1 cellular context compared by ENCODE assay signal in the genomic region with DNA sequence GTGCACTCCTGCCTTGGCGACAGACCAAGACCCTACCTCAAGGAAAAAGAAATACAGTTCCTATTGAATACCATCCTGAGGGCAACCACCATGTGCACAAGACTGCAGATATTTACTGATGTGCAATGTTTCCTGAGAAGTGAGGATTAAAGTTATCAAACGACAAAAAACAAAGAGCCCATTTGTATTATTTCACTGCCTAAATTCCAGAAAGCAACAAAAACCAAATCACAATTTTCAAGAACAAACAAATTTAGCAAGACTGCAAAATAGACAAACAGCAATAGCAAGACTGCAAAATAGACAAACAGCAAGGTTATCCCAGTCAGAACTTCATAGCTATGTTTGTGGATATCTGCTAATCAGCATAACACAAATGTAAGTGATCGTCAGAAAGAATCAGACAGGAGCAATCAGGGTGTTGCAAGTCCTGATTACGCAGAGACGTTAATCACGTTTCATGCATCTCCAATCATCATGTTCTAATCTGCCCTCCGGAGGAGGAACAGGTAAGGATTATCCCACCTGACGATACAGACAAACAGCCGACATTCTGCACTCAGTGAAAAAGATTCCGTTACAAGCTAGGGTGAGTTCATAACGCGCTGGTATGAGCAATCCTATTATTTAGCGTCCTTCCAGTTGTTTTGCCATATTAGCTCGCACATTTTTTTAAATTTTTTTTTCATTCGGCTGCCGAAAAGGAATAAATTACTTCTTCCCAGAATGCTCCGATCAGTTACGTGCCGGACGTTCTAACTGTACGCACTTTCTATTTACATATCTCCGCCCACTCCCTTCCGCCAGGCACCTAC.
A peak's percentile ranks its signal among the peaks of the same experiment; 100 is the strongest.
TF ChIP-seq lines count a peak whose summit lies in the region.

No MANE protein-coding gene starts in this region.

TF ChIP-seq in GM12878, 131 proteins besides CTCF, POLR2A, EP300 and RAD21 (continued from another document and continues in another):
- TF ChIP-seq, protein P1, sequence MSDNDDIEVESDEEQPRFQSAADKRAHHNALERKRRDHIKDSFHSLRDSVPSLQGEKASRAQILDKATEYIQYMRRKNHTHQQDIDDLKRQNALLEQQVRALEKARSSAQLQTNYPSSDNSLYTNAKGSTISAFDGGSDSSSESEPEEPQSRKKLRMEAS (IDR thresholded peaks at IDR 0.05; ENCODE audit: low read depth, low read length), result no peak
- peak; percentile 72 for TF ChIP-seq MEF2B (IDR thresholded peaks at IDR 0.05; ENCODE audit: partially characterized antibody, poor library complexity, severe bottlenecking)
- peak; percentile 73; the same call in 1 of the 2 replicates for TF ChIP-seq CHD2 (IDR thresholded peaks at IDR 0.05; ENCODE audit: borderline replicate concordance, low read depth, low read length)
- peak; percentile 84 for TF ChIP-seq ZNF24 (IDR thresholded peaks at IDR 0.05)
- TF ChIP-seq TAF1 (IDR thresholded peaks at IDR 0.05; ENCODE audit: borderline replicate concordance, low read depth, low read length), result peak; percentile 80
- TF ChIP-seq JUNB (IDR thresholded peaks at IDR 0.05), result peak; percentile 85
- TF ChIP-seq HCFC1 (IDR thresholded peaks at IDR 0.05; ENCODE audit: low read length), result peak; percentile 72
- TF ChIP-seq GATAD2B (conservative IDR thresholded peaks at IDR 0.05; ENCODE audit: low read depth), result peak; percentile 77
- TF ChIP-seq SRF (IDR thresholded peaks at IDR 0.05; ENCODE audit: low read depth in 2 of 2, low read length in 2 of 2), result peak in 1 of 2 experiments; percentile 57; a peak in 1 of 4 replicates
- TF ChIP-seq, protein P2, sequence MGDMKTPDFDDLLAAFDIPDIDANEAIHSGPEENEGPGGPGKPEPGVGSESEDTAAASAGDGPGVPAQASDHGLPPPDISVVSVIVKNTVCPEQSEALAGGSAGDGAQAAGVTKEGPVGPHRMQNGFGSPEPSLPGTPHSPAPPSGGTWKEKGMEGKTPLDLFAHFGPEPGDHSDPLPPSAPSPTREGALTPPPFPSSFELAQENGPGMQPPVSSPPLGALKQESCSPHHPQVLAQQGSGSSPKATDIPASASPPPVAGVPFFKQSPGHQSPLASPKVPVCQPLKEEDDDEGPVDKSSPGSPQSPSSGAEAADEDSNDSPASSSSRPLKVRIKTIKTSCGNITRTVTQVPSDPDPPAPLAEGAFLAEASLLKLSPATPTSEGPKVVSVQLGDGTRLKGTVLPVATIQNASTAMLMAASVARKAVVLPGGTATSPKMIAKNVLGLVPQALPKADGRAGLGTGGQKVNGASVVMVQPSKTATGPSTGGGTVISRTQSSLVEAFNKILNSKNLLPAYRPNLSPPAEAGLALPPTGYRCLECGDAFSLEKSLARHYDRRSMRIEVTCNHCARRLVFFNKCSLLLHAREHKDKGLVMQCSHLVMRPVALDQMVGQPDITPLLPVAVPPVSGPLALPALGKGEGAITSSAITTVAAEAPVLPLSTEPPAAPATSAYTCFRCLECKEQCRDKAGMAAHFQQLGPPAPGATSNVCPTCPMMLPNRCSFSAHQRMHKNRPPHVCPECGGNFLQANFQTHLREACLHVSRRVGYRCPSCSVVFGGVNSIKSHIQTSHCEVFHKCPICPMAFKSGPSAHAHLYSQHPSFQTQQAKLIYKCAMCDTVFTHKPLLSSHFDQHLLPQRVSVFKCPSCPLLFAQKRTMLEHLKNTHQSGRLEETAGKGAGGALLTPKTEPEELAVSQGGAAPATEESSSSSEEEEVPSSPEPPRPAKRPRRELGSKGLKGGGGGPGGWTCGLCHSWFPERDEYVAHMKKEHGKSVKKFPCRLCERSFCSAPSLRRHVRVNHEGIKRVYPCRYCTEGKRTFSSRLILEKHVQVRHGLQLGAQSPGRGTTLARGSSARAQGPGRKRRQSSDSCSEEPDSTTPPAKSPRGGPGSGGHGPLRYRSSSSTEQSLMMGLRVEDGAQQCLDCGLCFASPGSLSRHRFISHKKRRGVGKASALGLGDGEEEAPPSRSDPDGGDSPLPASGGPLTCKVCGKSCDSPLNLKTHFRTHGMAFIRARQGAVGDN (IDR thresholded peaks at IDR 0.05), result peak; percentile 100
- TF ChIP-seq, protein P3, sequence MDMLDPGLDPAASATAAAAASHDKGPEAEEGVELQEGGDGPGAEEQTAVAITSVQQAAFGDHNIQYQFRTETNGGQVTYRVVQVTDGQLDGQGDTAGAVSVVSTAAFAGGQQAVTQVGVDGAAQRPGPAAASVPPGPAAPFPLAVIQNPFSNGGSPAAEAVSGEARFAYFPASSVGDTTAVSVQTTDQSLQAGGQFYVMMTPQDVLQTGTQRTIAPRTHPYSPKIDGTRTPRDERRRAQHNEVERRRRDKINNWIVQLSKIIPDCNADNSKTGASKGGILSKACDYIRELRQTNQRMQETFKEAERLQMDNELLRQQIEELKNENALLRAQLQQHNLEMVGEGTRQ (IDR thresholded peaks at IDR 0.05; ENCODE audit: borderline replicate concordance, low read depth, low read length), result no peak
- peak; percentile 93 for TF ChIP-seq TCF7 (IDR thresholded peaks at IDR 0.05; ENCODE audit: borderline replicate concordance)
- peak; percentile 91 for TF ChIP-seq IKZF1 (conservative IDR thresholded peaks at IDR 0.05)
- TF ChIP-seq, protein P4, sequence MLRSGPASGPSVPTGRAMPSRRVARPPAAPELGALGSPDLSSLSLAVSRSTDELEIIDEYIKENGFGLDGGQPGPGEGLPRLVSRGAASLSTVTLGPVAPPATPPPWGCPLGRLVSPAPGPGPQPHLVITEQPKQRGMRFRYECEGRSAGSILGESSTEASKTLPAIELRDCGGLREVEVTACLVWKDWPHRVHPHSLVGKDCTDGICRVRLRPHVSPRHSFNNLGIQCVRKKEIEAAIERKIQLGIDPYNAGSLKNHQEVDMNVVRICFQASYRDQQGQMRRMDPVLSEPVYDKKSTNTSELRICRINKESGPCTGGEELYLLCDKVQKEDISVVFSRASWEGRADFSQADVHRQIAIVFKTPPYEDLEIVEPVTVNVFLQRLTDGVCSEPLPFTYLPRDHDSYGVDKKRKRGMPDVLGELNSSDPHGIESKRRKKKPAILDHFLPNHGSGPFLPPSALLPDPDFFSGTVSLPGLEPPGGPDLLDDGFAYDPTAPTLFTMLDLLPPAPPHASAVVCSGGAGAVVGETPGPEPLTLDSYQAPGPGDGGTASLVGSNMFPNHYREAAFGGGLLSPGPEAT (IDR thresholded peaks at IDR 0.05; ENCODE audit: low read depth), result peak; percentile 90
- no peak for TF ChIP-seq CHD1 (IDR thresholded peaks at IDR 0.05; ENCODE audit: low read depth, low read length)
- no peak for TF ChIP-seq NFYA (IDR thresholded peaks at IDR 0.05; ENCODE audit: borderline replicate concordance, low read depth, low read length)
- peak; percentile 59; the same call in 1 of the 2 replicates for TF ChIP-seq STAT3 (IDR thresholded peaks at IDR 0.05; ENCODE audit: low read depth, low read length)
- TF ChIP-seq STAT1 (conservative IDR thresholded peaks at IDR 0.05), result no peak; the same call in 1 of the 2 replicates
- TF ChIP-seq BCL11A (IDR thresholded peaks at IDR 0.05; ENCODE audit: low read depth, low read length), result peak; percentile 93
- TF ChIP-seq, protein P5, sequence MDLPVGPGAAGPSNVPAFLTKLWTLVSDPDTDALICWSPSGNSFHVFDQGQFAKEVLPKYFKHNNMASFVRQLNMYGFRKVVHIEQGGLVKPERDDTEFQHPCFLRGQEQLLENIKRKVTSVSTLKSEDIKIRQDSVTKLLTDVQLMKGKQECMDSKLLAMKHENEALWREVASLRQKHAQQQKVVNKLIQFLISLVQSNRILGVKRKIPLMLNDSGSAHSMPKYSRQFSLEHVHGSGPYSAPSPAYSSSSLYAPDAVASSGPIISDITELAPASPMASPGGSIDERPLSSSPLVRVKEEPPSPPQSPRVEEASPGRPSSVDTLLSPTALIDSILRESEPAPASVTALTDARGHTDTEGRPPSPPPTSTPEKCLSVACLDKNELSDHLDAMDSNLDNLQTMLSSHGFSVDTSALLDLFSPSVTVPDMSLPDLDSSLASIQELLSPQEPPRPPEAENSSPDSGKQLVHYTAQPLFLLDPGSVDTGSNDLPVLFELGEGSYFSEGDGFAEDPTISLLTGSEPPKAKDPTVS (IDR thresholded peaks at IDR 0.05; ENCODE audit: low read depth, low read length), result peak; percentile 79
- TF ChIP-seq ATF7 (IDR thresholded peaks at IDR 0.05; ENCODE audit: low read depth), result peak; percentile 87
- TF ChIP-seq, protein P6, sequence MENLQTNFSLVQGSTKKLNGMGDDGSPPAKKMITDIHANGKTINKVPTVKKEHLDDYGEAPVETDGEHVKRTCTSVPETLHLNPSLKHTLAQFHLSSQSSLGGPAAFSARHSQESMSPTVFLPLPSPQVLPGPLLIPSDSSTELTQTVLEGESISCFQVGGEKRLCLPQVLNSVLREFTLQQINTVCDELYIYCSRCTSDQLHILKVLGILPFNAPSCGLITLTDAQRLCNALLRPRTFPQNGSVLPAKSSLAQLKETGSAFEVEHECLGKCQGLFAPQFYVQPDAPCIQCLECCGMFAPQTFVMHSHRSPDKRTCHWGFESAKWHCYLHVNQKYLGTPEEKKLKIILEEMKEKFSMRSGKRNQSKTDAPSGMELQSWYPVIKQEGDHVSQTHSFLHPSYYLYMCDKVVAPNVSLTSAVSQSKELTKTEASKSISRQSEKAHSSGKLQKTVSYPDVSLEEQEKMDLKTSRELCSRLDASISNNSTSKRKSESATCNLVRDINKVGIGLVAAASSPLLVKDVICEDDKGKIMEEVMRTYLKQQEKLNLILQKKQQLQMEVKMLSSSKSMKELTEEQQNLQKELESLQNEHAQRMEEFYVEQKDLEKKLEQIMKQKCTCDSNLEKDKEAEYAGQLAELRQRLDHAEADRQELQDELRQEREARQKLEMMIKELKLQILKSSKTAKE (IDR thresholded peaks at IDR 0.05; ENCODE audit: low read depth, poor library complexity, severe bottlenecking), result peak; percentile 84
- TF ChIP-seq, protein P7, sequence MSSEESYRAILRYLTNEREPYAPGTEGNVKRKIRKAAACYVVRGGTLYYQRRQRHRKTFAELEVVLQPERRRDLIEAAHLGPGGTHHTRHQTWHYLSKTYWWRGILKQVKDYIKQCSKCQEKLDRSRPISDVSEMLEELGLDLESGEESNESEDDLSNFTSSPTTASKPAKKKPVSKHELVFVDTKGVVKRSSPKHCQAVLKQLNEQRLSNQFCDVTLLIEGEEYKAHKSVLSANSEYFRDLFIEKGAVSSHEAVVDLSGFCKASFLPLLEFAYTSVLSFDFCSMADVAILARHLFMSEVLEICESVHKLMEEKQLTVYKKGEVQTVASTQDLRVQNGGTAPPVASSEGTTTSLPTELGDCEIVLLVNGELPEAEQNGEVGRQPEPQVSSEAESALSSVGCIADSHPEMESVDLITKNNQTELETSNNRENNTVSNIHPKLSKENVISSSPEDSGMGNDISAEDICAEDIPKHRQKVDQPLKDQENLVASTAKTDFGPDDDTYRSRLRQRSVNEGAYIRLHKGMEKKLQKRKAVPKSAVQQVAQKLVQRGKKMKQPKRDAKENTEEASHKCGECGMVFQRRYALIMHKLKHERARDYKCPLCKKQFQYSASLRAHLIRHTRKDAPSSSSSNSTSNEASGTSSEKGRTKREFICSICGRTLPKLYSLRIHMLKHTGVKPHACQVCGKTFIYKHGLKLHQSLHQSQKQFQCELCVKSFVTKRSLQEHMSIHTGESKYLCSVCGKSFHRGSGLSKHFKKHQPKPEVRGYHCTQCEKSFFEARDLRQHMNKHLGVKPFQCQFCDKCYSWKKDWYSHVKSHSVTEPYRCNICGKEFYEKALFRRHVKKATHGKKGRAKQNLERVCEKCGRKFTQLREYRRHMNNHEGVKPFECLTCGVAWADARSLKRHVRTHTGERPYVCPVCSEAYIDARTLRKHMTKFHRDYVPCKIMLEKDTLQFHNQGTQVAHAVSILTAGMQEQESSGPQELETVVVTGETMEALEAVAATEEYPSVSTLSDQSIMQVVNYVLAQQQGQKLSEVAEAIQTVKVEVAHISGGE (CRISPR knock-in tag; IDR thresholded peaks at IDR 0.05), result peak; percentile 81
- peak; percentile 43 for TF ChIP-seq SIX5 (IDR thresholded peaks at IDR 0.05; ENCODE audit: low read depth, low read length, severe bottlenecking)
- TF ChIP-seq ZBED1 (IDR thresholded peaks at IDR 0.05; ENCODE audit: borderline replicate concordance), result peak; percentile 100
- TF ChIP-seq ZZZ3 (IDR thresholded peaks at IDR 0.05; ENCODE audit: control insufficient read depth, insufficient read length, low read depth), result no peak
- TF ChIP-seq ZNF217 (IDR thresholded peaks at IDR 0.05), result 0 out of 2 replicates have a peak, but pooled peaks have one; percentile 33
- TF ChIP-seq, protein P8, sequence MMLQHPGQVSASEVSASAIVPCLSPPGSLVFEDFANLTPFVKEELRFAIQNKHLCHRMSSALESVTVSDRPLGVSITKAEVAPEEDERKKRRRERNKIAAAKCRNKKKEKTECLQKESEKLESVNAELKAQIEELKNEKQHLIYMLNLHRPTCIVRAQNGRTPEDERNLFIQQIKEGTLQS (IDR thresholded peaks at IDR 0.05; ENCODE audit: borderline replicate concordance, extremely low read depth, low read depth, low read length), result no peak
- peak; percentile 100 for TF ChIP-seq BACH1 (IDR thresholded peaks at IDR 0.05; ENCODE audit: borderline replicate concordance)
- TF ChIP-seq TCF3 (IDR thresholded peaks at IDR 0.05; ENCODE audit: borderline replicate concordance, insufficient read depth, low read depth, low read length), result peak; percentile 100
- TF ChIP-seq, protein P9, sequence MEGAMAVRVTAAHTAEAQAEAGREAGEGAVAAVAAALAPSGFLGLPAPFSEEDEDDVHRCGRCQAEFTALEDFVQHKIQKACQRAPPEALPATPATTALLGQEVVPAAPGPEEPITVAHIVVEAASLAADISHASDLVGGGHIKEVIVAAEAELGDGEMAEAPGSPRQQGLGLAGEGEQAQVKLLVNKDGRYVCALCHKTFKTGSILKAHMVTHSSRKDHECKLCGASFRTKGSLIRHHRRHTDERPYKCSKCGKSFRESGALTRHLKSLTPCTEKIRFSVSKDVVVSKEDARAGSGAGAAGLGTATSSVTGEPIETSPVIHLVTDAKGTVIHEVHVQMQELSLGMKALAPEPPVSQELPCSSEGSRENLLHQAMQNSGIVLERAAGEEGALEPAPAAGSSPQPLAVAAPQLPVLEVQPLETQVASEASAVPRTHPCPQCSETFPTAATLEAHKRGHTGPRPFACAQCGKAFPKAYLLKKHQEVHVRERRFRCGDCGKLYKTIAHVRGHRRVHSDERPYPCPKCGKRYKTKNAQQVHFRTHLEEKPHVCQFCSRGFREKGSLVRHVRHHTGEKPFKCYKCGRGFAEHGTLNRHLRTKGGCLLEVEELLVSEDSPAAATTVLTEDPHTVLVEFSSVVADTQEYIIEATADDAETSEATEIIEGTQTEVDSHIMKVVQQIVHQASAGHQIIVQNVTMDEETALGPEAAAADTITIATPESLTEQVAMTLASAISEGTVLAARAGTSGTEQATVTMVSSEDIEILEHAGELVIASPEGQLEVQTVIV (IDR thresholded peaks at IDR 0.05; ENCODE audit: borderline replicate concordance, partially characterized antibody), result peak; percentile 34
- TF ChIP-seq ASH2L (IDR thresholded peaks at IDR 0.05; ENCODE audit: borderline replicate concordance, low read depth), result no peak
- peak; percentile 100 for TF ChIP-seq POU2F2 (IDR thresholded peaks at IDR 0.05; ENCODE audit: borderline replicate concordance, low read depth, low read length)
- TF ChIP-seq NRF1 (conservative IDR thresholded peaks at IDR 0.05; ENCODE audit: low read depth, low read length), result no peak
- no peak for TF ChIP-seq SUZ12 (IDR thresholded peaks at IDR 0.05; ENCODE audit: unreplicated experiment)
